ENCODE assay signal across 1 cellular context in the genomic region with DNA sequence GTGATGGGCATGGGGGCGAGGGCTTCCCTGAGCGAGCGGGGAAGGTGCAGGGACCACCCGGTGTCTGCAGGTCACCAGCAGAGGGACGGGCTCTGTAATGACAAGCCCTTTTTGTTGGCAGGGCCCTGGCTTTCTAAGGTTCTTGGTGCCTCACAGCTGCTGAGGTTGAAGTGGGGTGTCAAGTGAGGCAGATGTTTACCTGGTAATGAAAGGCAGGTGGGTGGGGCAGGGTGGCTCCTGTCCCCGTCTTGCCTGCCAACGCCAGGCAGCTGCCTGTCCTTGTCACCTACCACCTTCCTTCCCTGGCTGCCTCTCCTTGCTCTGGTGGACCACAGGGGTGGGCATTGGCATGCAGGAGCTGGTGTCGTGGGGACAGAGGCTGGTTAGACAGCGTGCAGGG.
TF ChIP-seq lines count a peak whose summit lies in the region.

No MANE protein-coding gene starts in this region.

TF ChIP-seq in SK-N-SH, 30 proteins besides CTCF, POLR2A, EP300 and RAD21 (continued from another document):
- TF ChIP-seq, protein P1, sequence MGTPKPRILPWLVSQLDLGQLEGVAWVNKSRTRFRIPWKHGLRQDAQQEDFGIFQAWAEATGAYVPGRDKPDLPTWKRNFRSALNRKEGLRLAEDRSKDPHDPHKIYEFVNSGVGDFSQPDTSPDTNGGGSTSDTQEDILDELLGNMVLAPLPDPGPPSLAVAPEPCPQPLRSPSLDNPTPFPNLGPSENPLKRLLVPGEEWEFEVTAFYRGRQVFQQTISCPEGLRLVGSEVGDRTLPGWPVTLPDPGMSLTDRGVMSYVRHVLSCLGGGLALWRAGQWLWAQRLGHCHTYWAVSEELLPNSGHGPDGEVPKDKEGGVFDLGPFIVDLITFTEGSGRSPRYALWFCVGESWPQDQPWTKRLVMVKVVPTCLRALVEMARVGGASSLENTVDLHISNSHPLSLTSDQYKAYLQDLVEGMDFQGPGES (IDR thresholded peaks at IDR 0.05; ENCODE audit: low read depth, low read length): no peak
- TF ChIP-seq, protein P2, sequence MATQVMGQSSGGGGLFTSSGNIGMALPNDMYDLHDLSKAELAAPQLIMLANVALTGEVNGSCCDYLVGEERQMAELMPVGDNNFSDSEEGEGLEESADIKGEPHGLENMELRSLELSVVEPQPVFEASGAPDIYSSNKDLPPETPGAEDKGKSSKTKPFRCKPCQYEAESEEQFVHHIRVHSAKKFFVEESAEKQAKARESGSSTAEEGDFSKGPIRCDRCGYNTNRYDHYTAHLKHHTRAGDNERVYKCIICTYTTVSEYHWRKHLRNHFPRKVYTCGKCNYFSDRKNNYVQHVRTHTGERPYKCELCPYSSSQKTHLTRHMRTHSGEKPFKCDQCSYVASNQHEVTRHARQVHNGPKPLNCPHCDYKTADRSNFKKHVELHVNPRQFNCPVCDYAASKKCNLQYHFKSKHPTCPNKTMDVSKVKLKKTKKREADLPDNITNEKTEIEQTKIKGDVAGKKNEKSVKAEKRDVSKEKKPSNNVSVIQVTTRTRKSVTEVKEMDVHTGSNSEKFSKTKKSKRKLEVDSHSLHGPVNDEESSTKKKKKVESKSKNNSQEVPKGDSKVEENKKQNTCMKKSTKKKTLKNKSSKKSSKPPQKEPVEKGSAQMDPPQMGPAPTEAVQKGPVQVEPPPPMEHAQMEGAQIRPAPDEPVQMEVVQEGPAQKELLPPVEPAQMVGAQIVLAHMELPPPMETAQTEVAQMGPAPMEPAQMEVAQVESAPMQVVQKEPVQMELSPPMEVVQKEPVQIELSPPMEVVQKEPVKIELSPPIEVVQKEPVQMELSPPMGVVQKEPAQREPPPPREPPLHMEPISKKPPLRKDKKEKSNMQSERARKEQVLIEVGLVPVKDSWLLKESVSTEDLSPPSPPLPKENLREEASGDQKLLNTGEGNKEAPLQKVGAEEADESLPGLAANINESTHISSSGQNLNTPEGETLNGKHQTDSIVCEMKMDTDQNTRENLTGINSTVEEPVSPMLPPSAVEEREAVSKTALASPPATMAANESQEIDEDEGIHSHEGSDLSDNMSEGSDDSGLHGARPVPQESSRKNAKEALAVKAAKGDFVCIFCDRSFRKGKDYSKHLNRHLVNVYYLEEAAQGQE (IDR thresholded peaks at IDR 0.05; ENCODE audit: low read depth, low read length): no peak
- TF ChIP-seq EZH2phosphoT487 (IDR thresholded peaks at IDR 0.05; ENCODE audit: borderline replicate concordance, low read depth): no peak
- no peak for TF ChIP-seq YY1 (IDR thresholded peaks at IDR 0.05; ENCODE audit: low read depth)
- no peak for TF ChIP-seq MEF2A (IDR thresholded peaks at IDR 0.05; ENCODE audit: borderline replicate concordance, low read depth)
- TF ChIP-seq, protein P3, sequence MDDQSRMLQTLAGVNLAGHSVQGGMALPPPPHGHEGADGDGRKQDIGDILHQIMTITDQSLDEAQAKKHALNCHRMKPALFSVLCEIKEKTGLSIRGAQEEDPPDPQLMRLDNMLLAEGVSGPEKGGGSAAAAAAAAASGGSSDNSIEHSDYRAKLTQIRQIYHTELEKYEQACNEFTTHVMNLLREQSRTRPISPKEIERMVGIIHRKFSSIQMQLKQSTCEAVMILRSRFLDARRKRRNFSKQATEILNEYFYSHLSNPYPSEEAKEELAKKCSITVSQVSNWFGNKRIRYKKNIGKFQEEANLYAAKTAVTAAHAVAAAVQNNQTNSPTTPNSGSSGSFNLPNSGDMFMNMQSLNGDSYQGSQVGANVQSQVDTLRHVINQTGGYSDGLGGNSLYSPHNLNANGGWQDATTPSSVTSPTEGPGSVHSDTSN (IDR thresholded peaks at IDR 0.05): no peak
- TF ChIP-seq, protein P4, sequence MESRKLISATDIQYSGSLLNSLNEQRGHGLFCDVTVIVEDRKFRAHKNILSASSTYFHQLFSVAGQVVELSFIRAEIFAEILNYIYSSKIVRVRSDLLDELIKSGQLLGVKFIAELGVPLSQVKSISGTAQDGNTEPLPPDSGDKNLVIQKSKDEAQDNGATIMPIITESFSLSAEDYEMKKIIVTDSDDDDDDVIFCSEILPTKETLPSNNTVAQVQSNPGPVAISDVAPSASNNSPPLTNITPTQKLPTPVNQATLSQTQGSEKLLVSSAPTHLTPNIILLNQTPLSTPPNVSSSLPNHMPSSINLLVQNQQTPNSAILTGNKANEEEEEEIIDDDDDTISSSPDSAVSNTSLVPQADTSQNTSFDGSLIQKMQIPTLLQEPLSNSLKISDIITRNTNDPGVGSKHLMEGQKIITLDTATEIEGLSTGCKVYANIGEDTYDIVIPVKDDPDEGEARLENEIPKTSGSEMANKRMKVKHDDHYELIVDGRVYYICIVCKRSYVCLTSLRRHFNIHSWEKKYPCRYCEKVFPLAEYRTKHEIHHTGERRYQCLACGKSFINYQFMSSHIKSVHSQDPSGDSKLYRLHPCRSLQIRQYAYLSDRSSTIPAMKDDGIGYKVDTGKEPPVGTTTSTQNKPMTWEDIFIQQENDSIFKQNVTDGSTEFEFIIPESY (IDR thresholded peaks at IDR 0.05; ENCODE audit: borderline replicate concordance, low read depth): no peak
- TF ChIP-seq, protein P5, sequence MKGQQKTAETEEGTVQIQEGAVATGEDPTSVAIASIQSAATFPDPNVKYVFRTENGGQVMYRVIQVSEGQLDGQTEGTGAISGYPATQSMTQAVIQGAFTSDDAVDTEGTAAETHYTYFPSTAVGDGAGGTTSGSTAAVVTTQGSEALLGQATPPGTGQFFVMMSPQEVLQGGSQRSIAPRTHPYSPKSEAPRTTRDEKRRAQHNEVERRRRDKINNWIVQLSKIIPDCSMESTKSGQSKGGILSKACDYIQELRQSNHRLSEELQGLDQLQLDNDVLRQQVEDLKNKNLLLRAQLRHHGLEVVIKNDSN (IDR thresholded peaks at IDR 0.05; ENCODE audit: borderline replicate concordance, low read depth): no peak
- TF ChIP-seq SMC3 (IDR thresholded peaks at IDR 0.05; ENCODE audit: low read depth, low read length): no peak
- TF ChIP-seq FOXJ3 (CRISPR knock-in tag; IDR thresholded peaks at IDR 0.05): no peak
- TF ChIP-seq CHD2 (IDR thresholded peaks at IDR 0.05; ENCODE audit: low read length, partially characterized antibody): no peak
- TF ChIP-seq TCF12 (IDR thresholded peaks at IDR 0.05): no peak
